ENCODE assay signal across 31 cellular contexts in genomic region chr3:65617209-65617608, GRCh38.
"Had no signal": no experiment of that assay in that cellular context is flagged by ENCODE, and none has a peak within 500 bp of the region (broad histone marks: within the 10 kb centered on the region; RNA-seq: fewer than 3 reads in every experiment).

No MANE protein-coding gene starts in this region.

- H3K27ac Mint-ChIP-seq: activated CD4-positive, alpha-beta T cell treated with anti-CD3 and anti-CD28 coated beads for 36 hours; activated CD4-positive, alpha-beta T cell treated with anti-CD3 and anti-CD28 coated beads, Interleukin-2, amount 10 ng/mL, durations not matched to agents 7 days and 5 days; activated CD8-positive, alpha-beta T cell treated with anti-CD3 and anti-CD28 coated beads, Interleukin-2, amount 10 ng/mL, durations not matched to agents 7 days and 5 days; activated naive CD4-positive, alpha-beta T cell treated with anti-CD3 and anti-CD28 coated beads, Interleukin-2, amount 50 U/mL, for 24 hours; activated naive CD8-positive, alpha-beta T cell treated with anti-CD3 and anti-CD28 coated beads, Interleukin-2, amount 10 ng/mL, durations not matched to agents 7 days and 5 days; activated T-cell treated with anti-CD3 and anti-CD28 coated beads, Interleukin-2, amount 50 U/mL, for 24 hours; activated T-helper 2 cell treated with anti-CD3 and anti-CD28 coated beads, Interferon-gamma antibody, Interleukin-2, Interleukin-4, amounts not matched to agents 10 μg/mL and 5 μg/mL and 100 μg/mL, durations not matched to agents 14 hours and 24 hours and 36 hours; T-helper 2 cell treated with Interferon-gamma antibody and Interleukin-4, amounts not matched to agents 5 μg/mL and 100 μg/mL, for 36 hours; WTC11 had no signal

- H3K9me3 ChIP-seq: ascending aorta, SJCRH30 had no signal

- H3K4me3 Mint-ChIP-seq: activated CD4-positive, alpha-beta T cell treated with anti-CD3 and anti-CD28 coated beads for 36 hours; activated CD4-positive, alpha-beta T cell treated with anti-CD3 and anti-CD28 coated beads, Interleukin-2, amount 10 ng/mL, durations not matched to agents 7 days and 5 days; activated CD8-positive, alpha-beta T cell treated with anti-CD3 and anti-CD28 coated beads, Interleukin-2, amount 10 ng/mL, durations not matched to agents 7 days and 5 days; activated naive CD4-positive, alpha-beta T cell treated with anti-CD3 and anti-CD28 coated beads, Interleukin-2, amount 50 U/mL, for 24 hours; activated naive CD8-positive, alpha-beta T cell treated with anti-CD3 and anti-CD28 coated beads, Interleukin-2, amount 10 ng/mL, durations not matched to agents 7 days and 5 days; activated T-cell treated with anti-CD3 and anti-CD28 coated beads, Interleukin-2, amount 50 U/mL, for 24 hours; T-helper 2 cell treated with Interferon-gamma antibody and Interleukin-4, amounts not matched to agents 5 μg/mL and 100 μg/mL, for 36 hours; WTC11 had no signal

- DNase-seq: activated CD4-positive, alpha-beta T cell treated with anti-CD3 and anti-CD28 coated beads for 36 hours; activated CD4-positive, alpha-beta T cell treated with anti-CD3 and anti-CD28 coated beads, Interleukin-2, amount 10 ng/mL, durations not matched to agents 7 days and 5 days; activated CD4-positive, alpha-beta T cell treated with anti-CD3 and anti-CD28 coated beads, Interleukin-2, amount 50 U/mL, for 48 hours; activated CD8-positive, alpha-beta T cell treated with anti-CD3 and anti-CD28 coated beads, Interleukin-2, amount 10 ng/mL, durations not matched to agents 7 days and 5 days; activated gamma-delta T cell; activated naive CD4-positive, alpha-beta T cell treated with Interleukin-2 at 50 U/mL for 16 hours; activated naive CD8-positive, alpha-beta T cell treated with anti-CD3 and anti-CD28 coated beads, Interleukin-2, amount 10 ng/mL, durations not matched to agents 7 days and 5 days; activated T-cell treated with anti-CD3 and anti-CD28 coated beads, Interleukin-2, amount 50 U/mL, for 24 hours; MM.1S; MV-4-11; NCI-H1092; NCI-H146; NCI-H187; NCI-H2029 treated with DMSO at 0.1 percent for 48 hours; NCI-H2107; NCI-H226; NCI-H446 treated with DMSO at 0.1 percent for 48 hours; NCI-H524; NCI-H69; NCI-H82; SHP77; SJCRH30 had no signal

- H3K9me3 Mint-ChIP-seq: activated CD4-positive, alpha-beta T cell treated with anti-CD3 and anti-CD28 coated beads, Interleukin-2, amount 10 ng/mL, durations not matched to agents 7 days and 5 days; activated naive CD8-positive, alpha-beta T cell treated with anti-CD3 and anti-CD28 coated beads, Interleukin-2, amount 10 ng/mL, durations not matched to agents 7 days and 5 days; activated T-helper 2 cell treated with anti-CD3 and anti-CD28 coated beads, Interferon-gamma antibody, Interleukin-2, Interleukin-4, amounts not matched to agents 10 μg/mL and 5 μg/mL and 100 μg/mL, durations not matched to agents 14 hours and 24 hours and 36 hours; T-helper 2 cell treated with Interferon-gamma antibody and Interleukin-4, amounts not matched to agents 5 μg/mL and 100 μg/mL, for 36 hours; WTC11 had no signal

- H3K4me3 ChIP-seq: ascending aorta, SJCRH30, SK-N-MC had no signal

- H3K27me3 ChIP-seq: ascending aorta, SJCRH30 had no signal

- H3K36me3 ChIP-seq: ascending aorta, SJCRH30 had no signal

- H3K27me3 Mint-ChIP-seq: activated CD4-positive, alpha-beta T cell treated with anti-CD3 and anti-CD28 coated beads for 36 hours; activated CD4-positive, alpha-beta T cell treated with anti-CD3 and anti-CD28 coated beads, Interleukin-2, amount 10 ng/mL, durations not matched to agents 7 days and 5 days; activated naive CD4-positive, alpha-beta T cell treated with anti-CD3 and anti-CD28 coated beads, Interleukin-2, amount 50 U/mL, for 24 hours; activated naive CD8-positive, alpha-beta T cell treated with anti-CD3 and anti-CD28 coated beads, Interleukin-2, amount 10 ng/mL, durations not matched to agents 7 days and 5 days had no signal

- H3K27ac ChIP-seq: ascending aorta, KMS-11, SJCRH30, SK-N-MC had no signal

- H3K36me3 Mint-ChIP-seq: activated naive CD4-positive, alpha-beta T cell treated with anti-CD3 and anti-CD28 coated beads, Interleukin-2, amount 50 U/mL, for 24 hours; activated naive CD8-positive, alpha-beta T cell treated with anti-CD3 and anti-CD28 coated beads, Interleukin-2, amount 10 ng/mL, durations not matched to agents 7 days and 5 days; WTC11 had no signal

- H3K4me1 Mint-ChIP-seq: activated CD4-positive, alpha-beta T cell treated with anti-CD3 and anti-CD28 coated beads for 36 hours; activated CD4-positive, alpha-beta T cell treated with anti-CD3 and anti-CD28 coated beads, Interleukin-2, amount 10 ng/mL, durations not matched to agents 7 days and 5 days; activated naive CD4-positive, alpha-beta T cell treated with anti-CD3 and anti-CD28 coated beads, Interleukin-2, amount 50 U/mL, for 24 hours; activated naive CD8-positive, alpha-beta T cell treated with anti-CD3 and anti-CD28 coated beads, Interleukin-2, amount 10 ng/mL, durations not matched to agents 7 days and 5 days had no signal

- ATAC-seq: activated CD4-positive, alpha-beta T cell treated with anti-CD3 and anti-CD28 coated beads for 36 hours; activated CD4-positive, CD25-positive, alpha-beta regulatory T cell treated with anti-CD3 and anti-CD28 coated beads, Interleukin-2, amount 50 U/mL, for 24 hours; activated CD8-positive, alpha-beta T cell treated with anti-CD3 and anti-CD28 coated beads, Interleukin-2, amount 10 ng/mL, durations not matched to agents 7 days and 5 days; Panc1; WTC11 had no signal
